8 cellular contexts compared by ENCODE assay signal in genomic region chr9:137316012-137316981, GRCh38. TPM values are rescaled to one million over a fixed set of nuclear protein-coding genes. Genes with fewer than 3 reads are reported as not detected.
DNase-seq lines count a peak whose midpoint lies in the region; ATAC-seq and TF ChIP-seq lines count a peak whose summit lies in the region.

No MANE protein-coding gene starts in this region.

- H3K9me3 ChIP-seq in HUES48 (ENCODE audit: control insufficient read depth, insufficient read depth, low read length) = no peaks in the 10 kb centered on the region
- no peaks in the 10 kb centered on the region for H3K9me3 ChIP-seq in vagina

- no peak for TF ChIP-seq POLR2A in vagina (IDR thresholded peaks at IDR 0.05)

- H3K27ac ChIP-seq in HUES48 (ENCODE audit: low read depth, low read length) (no peak overlapping the region), vagina (peak overlapping the region; percentile 76)

- no peak overlapping the region for H3K9ac ChIP-seq in HUES48 (ENCODE audit: low read depth, low read length)

- H3K27me3 ChIP-seq in HUES48 (ENCODE audit: control insufficient read depth, insufficient read depth, low read length) = no peaks in the 10 kb centered on the region
- peaks cover 17% of the 10 kb centered on the region for H3K27me3 ChIP-seq in kidney epithelial cell (ENCODE audit: control insufficient read depth, insufficient read depth, low read length)
- H3K27me3 ChIP-seq in vagina = no peaks in the 10 kb centered on the region

- H3K4me3 ChIP-seq in HUES48 (ENCODE audit: low read depth, low read length) = peak overlapping the region; percentile 45; the same call in 1 of the 2 replicates
- H3K4me3 ChIP-seq in kidney epithelial cell (ENCODE audit: low read depth, low read length) = peak overlapping the region; percentile 22
- peak overlapping the region; percentile 26 to 28 for H3K4me3 ChIP-seq in vagina

- H3K36me3 ChIP-seq in HUES48 (ENCODE audit: control insufficient read depth, insufficient read depth, low read length) (no peaks in the 10 kb centered on the region), kidney epithelial cell (ENCODE audit: control insufficient read depth, insufficient read depth, low read length) (no peaks in the 10 kb centered on the region), vagina (no peaks in the 10 kb centered on the region)

- no peak for TF ChIP-seq CTCF in kidney epithelial cell (IDR thresholded peaks at IDR 0.05; ENCODE audit: insufficient read depth, low read length, poor library complexity, severe bottlenecking)
- TF ChIP-seq CTCF in vagina (IDR thresholded peaks at IDR 0.05) = no peak

- H3K4me1 ChIP-seq in HUES48 (ENCODE audit: control insufficient read depth, insufficient read depth, low read length) = peaks cover 5% of the 10 kb centered on the region
- peaks cover 50% of the 10 kb centered on the region for H3K4me1 ChIP-seq in vagina

- intact Hi-C loops in vagina (cut with DNase I) = no loop called here

- no peak for ATAC-seq in HG03039 (IDR thresholded peaks at IDR 0.05; ENCODE audit: unreplicated experiment)

- DNase-seq in DMS53 treated with DMSO at 0.1 percent for 48 hours (lab: John Stamatoyannopoulos, UW; ENCODE audit: unreplicated experiment) (peak; percentile 26), amniotic epithelial cell (ENCODE audit: low read depth) (peak; percentile 46), kidney epithelial cell (ENCODE audit: low read depth) (no peak), vagina (ENCODE audit: extremely low spot score in 2 of 2) (no peak), GF-D8 (lab: John Stamatoyannopoulos, UW) (no peak), NOMO-1 treated with DMSO at 0.1 percent for 48 hours (lab: John Stamatoyannopoulos, UW; ENCODE audit: unreplicated experiment) (no peak)

RNA-seq across cellular contexts. Expression of gene NRARP, which starts 14.2 kb away (rescaled TPM):
- total RNA-seq in kidney epithelial cell (8.4 and 11.4 TPM in 2 replicates), vagina (29.5 TPM)

RNA-seq across cellular contexts. Expression of gene TOR4A, which starts 38.8 kb away (rescaled TPM):
- total RNA-seq in kidney epithelial cell = 33.5 and 50.3 TPM in 2 replicates
- total RNA-seq in vagina = 13.0 TPM

Comparison
In these comparisons a context has a peak if more than half of its experiments do, and no peak if none do; other contexts are left out.
1. DNase-seq: peak in DMS53 treated with DMSO at 0.1 percent for 48 hours (single experiment) and amniotic epithelial cell (single experiment); none in kidney epithelial cell (single experiment), vagina (0 of 2), GF-D8 (single experiment) and NOMO-1 treated with DMSO at 0.1 percent for 48 hours (single experiment).
2. Peak in every context shown above with its lines, with median percentiles within 50 percentile points of each other: H3K4me3 ChIP-seq.